ENCODE assay signal across 9 cellular contexts in genomic region chr7:75054744-75055527, GRCh38. TPM values are rescaled to one million over a fixed set of nuclear protein-coding genes. Genes with fewer than 3 reads are reported as not detected.
DNase-seq lines count a peak whose midpoint lies in the region; ATAC-seq, FAIRE-seq and TF ChIP-seq lines count a peak whose summit lies in the region.
"Had no signal": no experiment of that assay in that cellular context is flagged by ENCODE, and none has a peak within 500 bp of the region (broad histone marks: within the 10 kb centered on the region; RNA-seq: fewer than 3 reads in every experiment).

No MANE protein-coding gene starts in this region.

- H4K20me1 ChIP-seq in endothelial cell of umbilical vein (replicated peaks; ENCODE audit: control insufficient read depth, extremely low read depth, insufficient read depth, low read length) = no peaks in the 10 kb centered on the region

- H3K36me3 ChIP-seq in MG63 (peaks cover 36% of the 10 kb centered on the region), endothelial cell of umbilical vein (ENCODE audit: control insufficient read depth in 2 of 2, extremely low read depth in 1 of 2, insufficient read depth in 2 of 2, low read length in 2 of 2) (peaks cover 8 to 31% of the 10 kb centered on the region in 2 experiments), lung (ENCODE audit: control insufficient read depth in 2 of 2, insufficient read depth in 2 of 2, low read length in 2 of 2) (peaks cover 6 to 50% of the 10 kb centered on the region in 2 donors), tibial artery (peaks cover 48 to 89% (median 78%) of the 10 kb centered on the region in 3 donors)

- peak; percentile 89 for DNase-seq in MG63
- peak; percentile 51 for DNase-seq in endothelial cell of umbilical vein (ENCODE audit: low read depth, low spot score)
- DNase-seq in lung (ENCODE audit: low spot score) = peak; percentile 61
- DNase-seq in tibial artery = peak; percentile 71 to 90
- DNase-seq in stimulated activated naive CD4-positive, alpha-beta T cell (lab: John Stamatoyannopoulos, UW) = no peak
- no peak for DNase-seq in stimulated activated CD4-positive, alpha-beta T cell treated with anti-CD3 and anti-CD28 coated beads, Interleukin-4, amount 100 ng/mL, for 1 hour
- DNase-seq: NCI-H1092 had no signal

- no peaks in the 10 kb centered on the region for H3K4me1 ChIP-seq in endothelial cell of umbilical vein (ENCODE audit: control insufficient read depth, extremely low read depth, insufficient read depth, low read length)
- peaks cover 0 to 4% of the 10 kb centered on the region in 2 donors for H3K4me1 ChIP-seq in lung (ENCODE audit: control insufficient read depth in 2 of 2, insufficient read depth in 2 of 2, low read length in 2 of 2)
- H3K4me1 ChIP-seq in tibial artery = peaks cover 5 to 39% (median 36%) of the 10 kb centered on the region in 4 donors

- no peak for TF ChIP-seq POLR2A in endothelial cell of umbilical vein (IDR thresholded peaks at IDR 0.05; ENCODE audit: low read depth, low read length)

- CTCF ChIA-PET in endothelial cell of umbilical vein (lab: Charles Lee) = no interaction called here

- POLR2A ChIA-PET in endothelial cell of umbilical vein (lab: Charles Lee) = no interaction called here

- WGBS in lung, 2 donors = 85 to 86% methylated on average over 12 of the region's 12 CpGs

- no peak overlapping the region for H3K4me3 ChIP-seq in MG63
- H3K4me3 ChIP-seq in endothelial cell of umbilical vein (replicated peaks in 1 of 3; ENCODE audit: insufficient read depth in 1 of 3, low read depth in 1 of 3, low read length in 3 of 3) = no peak overlapping the region
- no peak overlapping the region for H3K4me3 ChIP-seq in lung
- H3K4me3 ChIP-seq in tibial artery = no peak overlapping the region

- H3K9ac ChIP-seq in endothelial cell of umbilical vein (replicated peaks; ENCODE audit: extremely low read depth, insufficient read depth, low read length) = no peak overlapping the region

- dilution Hi-C loops in endothelial cell of umbilical vein (cut with MboI; ENCODE audit: extremely low pct_ligation_motif_present, low sequenced_read_pairs) = no loop called here

- H2AFZ ChIP-seq in endothelial cell of umbilical vein (ENCODE audit: low read depth, low read length) = no peak overlapping the region

- no TSS peak for BruUV-seq in endothelial cell of umbilical vein (replicated peaks; lab: Mats Ljungman, UMichigan)

- FAIRE-seq in endothelial cell of umbilical vein (lab: Jason Lieb, UNC) = peak; percentile 40
- FAIRE-seq: islet of Langerhans had no signal

- no peak overlapping the region for H3K4me2 ChIP-seq in endothelial cell of umbilical vein (ENCODE audit: insufficient read depth, low read length)

- H3K79me2 ChIP-seq in endothelial cell of umbilical vein (ENCODE audit: control insufficient read depth, insufficient read depth, low read length) = no peaks in the 10 kb centered on the region

- no peaks in the 10 kb centered on the region for H3K9me1 ChIP-seq in endothelial cell of umbilical vein (replicated peaks; ENCODE audit: control insufficient read depth, extremely low read depth, insufficient read depth, low read length)

- no peaks in the 10 kb centered on the region for H3K9me3 ChIP-seq in MG63
- no peaks in the 10 kb centered on the region for H3K9me3 ChIP-seq in endothelial cell of umbilical vein (replicated peaks; ENCODE audit: control insufficient read depth, insufficient read depth, low read length)
- H3K9me3 ChIP-seq in lung (ENCODE audit: control insufficient read depth in 2 of 2, insufficient read depth in 1 of 2, low read length in 1 of 2) = no peaks in the 10 kb centered on the region
- H3K9me3 ChIP-seq in tibial artery = no peaks in the 10 kb centered on the region

- intact Hi-C loops in endothelial cell of umbilical vein (cut with micrococcal nuclease) (no loop called here), tibial artery (cut with DNase I; ENCODE audit: low total_unique reads) (no loop called here)

- no peak for TF ChIP-seq CTCF in endothelial cell of umbilical vein (IDR thresholded peaks at IDR 0.05; ENCODE audit: extremely low read depth in 1 of 2, insufficient read depth in 1 of 2, low read depth in 1 of 2, low read length in 2 of 2)
- TF ChIP-seq CTCF in lung (IDR thresholded peaks at IDR 0.05; ENCODE audit: control extremely low read depth, extremely low read depth) = no peak
- no peak for TF ChIP-seq CTCF in tibial artery (IDR thresholded peaks at IDR 0.05)

- H3K27me3 ChIP-seq in MG63 (no peaks in the 10 kb centered on the region), endothelial cell of umbilical vein (ENCODE audit: control insufficient read depth in 2 of 2, insufficient read depth in 2 of 2, low read length in 2 of 2) (no peaks in the 10 kb centered on the region), lung (ENCODE audit: control insufficient read depth, insufficient read depth) (no peaks in the 10 kb centered on the region), tibial artery (no peaks in the 10 kb centered on the region)

- no peak overlapping the region for H3K27ac ChIP-seq in endothelial cell of umbilical vein (ENCODE audit: insufficient read depth, low read depth, low read length)
- H3K27ac ChIP-seq in lung (ENCODE audit: low read depth in 1 of 2, low read length in 1 of 2) = peak overlapping the region; percentile 7 to 65
- H3K27ac ChIP-seq in tibial artery = peak overlapping the region; percentile 64 to 79

- peak; percentile 68 for ATAC-seq in lung (ENCODE audit: insufficient read depth, low FRiP score)
- ATAC-seq in GM21381 (IDR thresholded peaks at IDR 0.05; ENCODE audit: unreplicated experiment) = no peak

TF ChIP-seq in endothelial cell of umbilical vein, 7 proteins besides CTCF, POLR2A, EP300 and RAD21:
- TF ChIP-seq GATA2 (IDR thresholded peaks at IDR 0.05; ENCODE audit: insufficient read depth, insufficient read length, low read depth, low read length) (no peak), MAX (IDR thresholded peaks at IDR 0.05; ENCODE audit: insufficient read depth, insufficient read length) (no peak), FOS (IDR thresholded peaks at IDR 0.05; ENCODE audit: borderline replicate concordance, insufficient read depth, low read length) (no peak), EZH2 (IDR thresholded peaks at IDR 0.05; ENCODE audit: borderline replicate concordance, low read depth, low read length, severe bottlenecking) (no peak), JUN (IDR thresholded peaks at IDR 0.05; ENCODE audit: borderline replicate concordance, insufficient read depth, insufficient read length, low read depth) (no peak), MYC (IDR thresholded peaks at IDR 0.05; ENCODE audit: low read depth, low read length) (no peak)

RNA-seq across cellular contexts. Expression of gene RCC1L, which starts 18.7 kb away (rescaled TPM):
- 50.2 and 60.8 TPM in 2 replicates for total RNA-seq in MG63 (2014; rRNA removed; shearing (Covaris generic); ENCODE audit: low replicate concordance)
- total RNA-seq in endothelial cell of umbilical vein (46.1 and 53.4 TPM in 2 replicates), lung (10 to 100 TPM; 30.5 to 44.3 TPM)
- polyA plus RNA-seq in endothelial cell of umbilical vein (30.1 and 44.7 TPM in 2 replicates), lung (10 to 100 TPM; 28.2 to 35.1 TPM)
- polyA plus RNA-seq in endothelial cell of umbilical vein (2011; cell fraction: cytosol; rRNA removed) = 42.0 and 45.3 TPM in 2 replicates
- polyA plus RNA-seq in endothelial cell of umbilical vein (2011; cell fraction: nucleus; rRNA removed) = 30.4 and 38.6 TPM in 2 replicates
- 48.0 and 48.4 TPM in 2 replicates for polyA plus RNA-seq in endothelial cell of umbilical vein (2012)
- 37.1 and 40.2 TPM in 2 replicates for polyA minus RNA-seq in endothelial cell of umbilical vein
- polyA minus RNA-seq in endothelial cell of umbilical vein (2011; cell fraction: cytosol; rRNA and poly(A)+ RNA removed) = 19.9 TPM
- 13.1 and 16.2 TPM in 2 replicates for polyA minus RNA-seq in endothelial cell of umbilical vein (2011; cell fraction: nucleus; rRNA and poly(A)+ RNA removed)

RNA-seq across cellular contexts. Expression of gene GTF2IRD2B, which starts 37.5 kb away (rescaled TPM):
- 1.6 and 11.2 TPM in 2 replicates for total RNA-seq in MG63 (2014; rRNA removed; shearing (Covaris generic); ENCODE audit: low replicate concordance)
- total RNA-seq in endothelial cell of umbilical vein (21.3 and 30.5 TPM in 2 replicates), lung (10 to 100 TPM; 42.0 to 76.8 TPM)
- polyA plus RNA-seq in endothelial cell of umbilical vein (22.1 and 26.7 TPM in 2 replicates), lung (10 to 100 TPM; 13.3 to 20.8 TPM)
- 13.8 and 17.1 TPM in 2 replicates for polyA plus RNA-seq in endothelial cell of umbilical vein (2011; cell fraction: cytosol; rRNA removed)
- polyA plus RNA-seq in endothelial cell of umbilical vein (2011; cell fraction: nucleus; rRNA removed) = 36.0 and 37.4 TPM in 2 replicates
- polyA plus RNA-seq in endothelial cell of umbilical vein (2012) = 6.4 and 7.4 TPM in 2 replicates
- polyA minus RNA-seq in endothelial cell of umbilical vein = 17.7 and 29.7 TPM in 2 replicates
- polyA minus RNA-seq in endothelial cell of umbilical vein (2011; cell fraction: cytosol; rRNA and poly(A)+ RNA removed) = 9.7 TPM
- 26.9 and 30.6 TPM in 2 replicates for polyA minus RNA-seq in endothelial cell of umbilical vein (2011; cell fraction: nucleus; rRNA and poly(A)+ RNA removed)

Comparison
In these comparisons a context has a peak if more than half of its experiments do, and no peak if none do; other contexts are left out.
1. DNase-seq: peak in MG63 (single experiment), endothelial cell of umbilical vein (single experiment), lung (single experiment) and tibial artery (2 of 2); none in stimulated activated naive CD4-positive, alpha-beta T cell (0 of 6) and stimulated activated CD4-positive, alpha-beta T cell treated with anti-CD3 and anti-CD28 coated beads, Interleukin-4, amount 100 ng/mL, for 1 hour (single experiment).